16 cellular contexts compared by ENCODE assay signal in genomic region chr16:19850131-19850817, GRCh38. TPM values are rescaled to one million over a fixed set of nuclear protein-coding genes. Genes with fewer than 3 reads are reported as not detected.
A peak's percentile ranks its signal among the peaks of the same experiment; 100 is the strongest.
DNase-seq lines count a peak whose midpoint lies in the region; ATAC-seq and TF ChIP-seq lines count a peak whose summit lies in the region.
"Had no signal": no experiment of that assay in that cellular context is flagged by ENCODE, and none has a peak within 500 bp of the region (broad histone marks: within the 10 kb centered on the region; RNA-seq: fewer than 3 reads in every experiment).

No MANE protein-coding gene starts in this region.

- ATAC-seq in left cardiac atrium (no peak), WTC11 (no peak), left colon (no peak)
- ATAC-seq: HepG2 had no signal

- H3K27me3 ChIP-seq in left ventricle myocardium inferior (ENCODE audit: low read depth), result no peaks in the 10 kb centered on the region
- H3K27me3 ChIP-seq: MG63 had no signal

- peaks cover 6% of the 10 kb centered on the region for H3K36me3 ChIP-seq in left ventricle myocardium inferior
- H3K36me3 ChIP-seq: MG63 had no signal

- peaks cover 36% of the 10 kb centered on the region for H3K4me1 ChIP-seq in left ventricle myocardium inferior

- 0 out of 2 replicates have a peak overlapping the region, but pooled peaks have one; percentile 37 for H3K27ac Mint-ChIP-seq in WTC11

- CTCF ChIA-PET in WTC11 (lab: Charles Lee), result no interaction called here

- POLR2A ChIA-PET in WTC11 (lab: Charles Lee), result no interaction called here

- DNase-seq in left ventricle myocardium inferior, result no peak
- DNase-seq in left cardiac atrium, result no peak
- DNase-seq in WTC11 (ENCODE audit: low spot score), result no peak
- DNase-seq in islet precursor cell, result peak; percentile 29
- DNase-seq in NCI-H526 (lab: John Stamatoyannopoulos, UW), result no peak
- DNase-seq in left colon, result no peak
- no peak for DNase-seq in middle frontal gyrus (ENCODE audit: extremely low spot score, low spot score)
- DNase-seq: AML-193, H9, MG63, NCI-H1105 treated with DMSO at 0.1 percent for 48 hours, NCI-H2081 treated with DMSO at 0.1 percent for 48 hours, NCI-H345, NCI-H748 treated with DMSO at 0.1 percent for 48 hours, SIG-M5 had no signal

- H3K36me3 Mint-ChIP-seq in WTC11, result no peaks in the 10 kb centered on the region

- H3K9me3 Mint-ChIP-seq in WTC11, result no peaks in the 10 kb centered on the region
- H3K9me3 Mint-ChIP-seq: H9 had no signal

- intact Hi-C loops in left ventricle myocardium inferior (cut with micrococcal nuclease) (no loop called here), left cardiac atrium (cut with DNase I) (no loop called here), left colon (cut with DNase I, micrococcal nuclease) (no loop called here)

- H3K4me3 ChIP-seq in left ventricle myocardium inferior, result no peak overlapping the region
- H3K4me3 ChIP-seq: MG63 had no signal

- no peak overlapping the region for H3K4me3 Mint-ChIP-seq in WTC11
- H3K4me3 Mint-ChIP-seq: H9 had no signal

- no peaks in the 10 kb centered on the region for H3K9me3 ChIP-seq in left ventricle myocardium inferior (replicated peaks)
- H3K9me3 ChIP-seq: MG63 had no signal

- peaks cover 3% of the 10 kb centered on the region for H3K27me3 Mint-ChIP-seq in WTC11 (ENCODE audit: low read depth)

- H3K27ac ChIP-seq in left ventricle myocardium inferior (replicated peaks), result peak overlapping the region; percentile 54

- peaks cover 51% of the 10 kb centered on the region for H3K4me1 Mint-ChIP-seq in WTC11

- TF ChIP-seq CTCF in left ventricle myocardium inferior (IDR thresholded peaks at IDR 0.05; ENCODE audit: borderline replicate concordance) (no peak), WTC11 (IDR thresholded peaks at IDR 0.05) (no peak)

TF ChIP-seq in WTC11, 78 proteins besides CTCF, POLR2A, EP300 and RAD21:
- TF ChIP-seq ZNF121 (CRISPR knock-in tag; IDR thresholded peaks at IDR 0.05) (peak; percentile 89), KAT7 (CRISPR knock-in tag; IDR thresholded peaks at IDR 0.05; ENCODE audit: borderline replicate concordance) (no peak)
- TF ChIP-seq, protein P1, sequence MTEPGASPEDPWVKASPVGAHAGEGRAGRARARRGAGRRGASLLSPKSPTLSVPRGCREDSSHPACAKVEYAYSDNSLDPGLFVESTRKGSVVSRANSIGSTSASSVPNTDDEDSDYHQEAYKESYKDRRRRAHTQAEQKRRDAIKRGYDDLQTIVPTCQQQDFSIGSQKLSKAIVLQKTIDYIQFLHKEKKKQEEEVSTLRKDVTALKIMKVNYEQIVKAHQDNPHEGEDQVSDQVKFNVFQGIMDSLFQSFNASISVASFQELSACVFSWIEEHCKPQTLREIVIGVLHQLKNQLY (CRISPR knock-in tag; IDR thresholded peaks at IDR 0.05), result no peak

RNA-seq across cellular contexts. Expression of gene GPRC5B, which starts 34.4 kb away (rescaled TPM):
- total RNA-seq in left ventricle myocardium inferior (82.3 TPM), left cardiac atrium (10 to 100 TPM; 58.1 to 66.3 TPM), WTC11 (2021) (104 to 107 TPM (median 105 TPM) in 3 replicates), left colon (1 to 10 TPM; 5.0 to 7.6 TPM)
